8 cellular contexts compared by ENCODE assay signal in genomic region chr3:142027713-142028112, GRCh38.
DNase-seq lines count a peak whose midpoint lies in the region; ATAC-seq and TF ChIP-seq lines count a peak whose summit lies in the region.

No MANE protein-coding gene starts in this region.

- peaks cover 38% of the 10 kb centered on the region for H3K36me3 ChIP-seq in OCI-LY1 (ENCODE audit: insufficient read depth, low read length)
- no peaks in the 10 kb centered on the region for H3K36me3 ChIP-seq in lung (ENCODE audit: control insufficient read depth in 2 of 2, insufficient read depth in 2 of 2, low read length in 2 of 2)
- H3K36me3 ChIP-seq in subcutaneous abdominal adipose tissue (ENCODE audit: control insufficient read depth in 5 of 5, insufficient read depth in 5 of 5, low read length in 5 of 5) = no peaks in the 10 kb centered on the region

- peaks cover 8% of the 10 kb centered on the region; the same call in 1 of the 2 replicates for H3F3A ChIP-seq in OCI-LY1 (ENCODE audit: insufficient read depth, low read length)

- TSS peak; percentile 64 for BruUV-seq in MCF 10A (replicated peaks; lab: Mats Ljungman, UMichigan)

- peaks cover 12% of the 10 kb centered on the region for H3K4me1 Mint-ChIP-seq in MCF 10A (ENCODE audit: insufficient read depth, unreplicated experiment)

- peak overlapping the region; percentile 88 for H3K4me3 ChIP-seq in OCI-LY1 (ENCODE audit: low read depth, low read length, poor library complexity, severe bottlenecking)
- H3K4me3 ChIP-seq in lung = no peak overlapping the region
- H3K4me3 ChIP-seq in subcutaneous abdominal adipose tissue (ENCODE audit: low read depth in 1 of 5, low read length in 5 of 5) = peak overlapping the region; percentile 59 to 83 (median 65)

- peak overlapping the region; percentile 96 for H3K4me2 ChIP-seq in OCI-LY1 (ENCODE audit: low read length)

- no peak overlapping the region for H2AFZ ChIP-seq in OCI-LY1 (ENCODE audit: low read length)

- H4K20me1 ChIP-seq in OCI-LY1 (ENCODE audit: insufficient read depth, low read length) = no peaks in the 10 kb centered on the region

- H3K9ac ChIP-seq in OCI-LY1 (ENCODE audit: low read length) (peak overlapping the region; percentile 93), subcutaneous abdominal adipose tissue (ENCODE audit: low read length in 5 of 5) (peak overlapping the region; percentile 12 to 71 (median 22))

- peak overlapping the region; percentile 25 for H3K27ac Mint-ChIP-seq in MCF 10A (ENCODE audit: low read depth, unreplicated experiment)

- H3K9me2 ChIP-seq in OCI-LY1 (ENCODE audit: low read depth, low read length) = no peaks in the 10 kb centered on the region

- peak overlapping the region; percentile 84 for H3K4me3 Mint-ChIP-seq in MCF 10A (ENCODE audit: unreplicated experiment)

- intact Hi-C loops in MCF 10A (cut with micrococcal nuclease) = loop anchor here (1.0 kb wide), 1 partner anchor 67 kb away; no protein-coding TSS in a partner anchor

- DNase-seq in A172 (ENCODE audit: low spot score) = peak; percentile 33
- DNase-seq in GM04503 (ENCODE audit: low read depth) = peak; percentile 10
- DNase-seq in MCF 10A (ENCODE audit: unreplicated experiment) = peak; percentile 45
- no peak for DNase-seq in lung (ENCODE audit: low spot score)
- DNase-seq in GM10248 (ENCODE audit: extremely low spot score) = no peak

- ATAC-seq in HG03095 (IDR thresholded peaks at IDR 0.05; ENCODE audit: unreplicated experiment) (peak; percentile 50), lung (ENCODE audit: insufficient read depth, low FRiP score) (peak; percentile 60)

- POLR2A ChIA-PET in MCF 10A (lab: Yijun Ruan, JAX) = interaction anchor here (0.6 to 2.2 kb wide), 10 partner anchors 9 to 540 kb away, joined by 3 to 14 read pairs (median 4); partner anchors contain the start of gene TFDP2
- POLR2A ChIA-PET in GM10248 (lab: Yijun Ruan, JAX) = interaction anchor here (0.7 kb wide), 1 partner anchor 517 kb away, joined by 6 read pairs; no protein-coding TSS in a partner anchor

- 0 out of 2 replicates have a peak, but pooled peaks cover 4% of the 10 kb centered on the region for H3K9me3 ChIP-seq in OCI-LY1 (ENCODE audit: low read length)
- H3K9me3 ChIP-seq in lung (ENCODE audit: control insufficient read depth in 2 of 2, insufficient read depth in 1 of 2, low read length in 1 of 2) = no peaks in the 10 kb centered on the region
- no peaks in the 10 kb centered on the region for H3K9me3 ChIP-seq in subcutaneous abdominal adipose tissue (ENCODE audit: control insufficient read depth in 5 of 5, low read length in 5 of 5)

- TF ChIP-seq CTCF in OCI-LY1 (IDR thresholded peaks at IDR 0.05; ENCODE audit: low read length) (no peak; the same call in 1 of the 2 replicates), MCF 10A (IDR thresholded peaks at IDR 0.05; ENCODE audit: unreplicated experiment) (no peak), lung (IDR thresholded peaks at IDR 0.05; ENCODE audit: control extremely low read depth, extremely low read depth) (no peak), GM10248 (IDR thresholded peaks at IDR 0.05; ENCODE audit: control extremely low read depth, extremely low read depth, low read depth, missing control alignments) (no peak)

- CTCF ChIA-PET in MCF 10A (lab: Yijun Ruan, JAX) = interaction anchor here (0.6 kb wide), 2 partner anchors 98 to 796 kb away, joined by 3 to 4 read pairs; partner anchors contain the start of gene PXYLP1
- CTCF ChIA-PET in GM10248 (lab: Yijun Ruan, JAX) = interaction anchor here (0.7 to 1.7 kb wide), 5 partner anchors 10 to 65 kb away, joined by 3 to 7 read pairs (median 4); no protein-coding TSS in a partner anchor

- no peaks in the 10 kb centered on the region for H3K27me3 ChIP-seq in OCI-LY1 (ENCODE audit: insufficient read depth, low read length)
- no peaks in the 10 kb centered on the region for H3K27me3 ChIP-seq in lung (ENCODE audit: control insufficient read depth, insufficient read depth)
- H3K27me3 ChIP-seq in subcutaneous abdominal adipose tissue (ENCODE audit: control insufficient read depth in 5 of 5, insufficient read depth in 4 of 5, low read length in 5 of 5) = no peaks in the 10 kb centered on the region

- H3K27ac ChIP-seq in OCI-LY1 (ENCODE audit: low read depth, low read length, poor library complexity, severe bottlenecking) (peak overlapping the region; percentile 92), lung (ENCODE audit: low read depth in 1 of 2, low read length in 1 of 2) (peak overlapping the region in 1 of 2 donors; percentile 45), subcutaneous abdominal adipose tissue (ENCODE audit: low read depth, low read length) (no peak overlapping the region)

- H3K9me3 Mint-ChIP-seq in MCF 10A (ENCODE audit: unreplicated experiment) = no peaks in the 10 kb centered on the region

- WGBS in lung, 2 donors = 1 to 2% methylated on average over 2 of the region's 2 CpGs

- no peaks in the 10 kb centered on the region for H3K36me3 Mint-ChIP-seq in MCF 10A (ENCODE audit: insufficient read depth, unreplicated experiment)

- peaks cover 63% of the 10 kb centered on the region for H3K79me2 ChIP-seq in OCI-LY1 (ENCODE audit: insufficient read depth, low read length)

- H3K27me3 Mint-ChIP-seq in MCF 10A (ENCODE audit: insufficient read depth, unreplicated experiment) = no peaks in the 10 kb centered on the region

- H3K4me1 ChIP-seq in OCI-LY1 (ENCODE audit: insufficient read depth, low read length, severe bottlenecking) (peaks cover 61% of the 10 kb centered on the region), lung (ENCODE audit: control insufficient read depth in 2 of 2, insufficient read depth in 2 of 2, low read length in 2 of 2) (peaks cover 0 to 1% of the 10 kb centered on the region in 2 donors), subcutaneous abdominal adipose tissue (ENCODE audit: control insufficient read depth in 5 of 5, insufficient read depth in 5 of 5, low read length in 5 of 5) (peaks cover 0 to 8% (median 6%) of the 10 kb centered on the region in 5 donors)

Comparison
In these comparisons a context has a peak if more than half of its experiments do, and no peak if none do; other contexts are left out.
1. DNase-seq: peak in A172 (single experiment), GM04503 (single experiment) and MCF 10A (single experiment); none in lung (single experiment) and GM10248 (single experiment).